ENCODE assay signal across 23 cellular contexts in the genomic region with DNA sequence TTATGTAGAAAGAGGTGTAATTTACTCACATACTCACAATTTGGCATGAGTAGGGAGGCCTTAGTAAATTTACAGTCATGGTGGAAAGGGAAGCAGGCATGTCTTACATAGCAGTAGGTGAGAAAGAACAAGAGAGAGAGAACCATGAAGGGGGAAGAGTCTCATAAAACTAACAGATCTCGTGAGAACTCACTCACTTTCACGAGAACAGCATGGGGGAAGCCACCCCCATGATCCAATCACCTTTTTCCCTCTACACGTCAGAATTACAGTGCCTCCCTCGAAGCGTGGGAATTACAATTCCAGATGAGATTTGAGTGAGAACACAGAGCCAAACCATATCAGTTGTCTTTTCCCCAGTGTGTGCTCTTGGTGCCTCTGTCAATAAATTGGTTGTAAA.
A peak's percentile ranks its signal among the peaks of the same experiment; 100 is the strongest.
DNase-seq lines count a peak whose midpoint lies in the region; ATAC-seq, FAIRE-seq and TF ChIP-seq lines count a peak whose summit lies in the region.
"Had no signal": no experiment of that assay in that cellular context is flagged by ENCODE, and none has a peak within 500 bp of the region (broad histone marks: within the 10 kb centered on the region; RNA-seq: fewer than 3 reads in every experiment).

No MANE protein-coding gene starts in this region.

- peaks cover 5% of the 10 kb centered on the region; the same call in 1 of the 2 replicates for H3K4me1 ChIP-seq in H9 (ENCODE audit: insufficient read depth, low read length)
- H3K4me1 ChIP-seq: BE2C, BLaER1, Caco-2 had no signal

- no peak overlapping the region for H3K56ac ChIP-seq in H9 (ENCODE audit: insufficient read length, low read depth, low read length)

- DNase-seq in H9 (no peak), bronchial epithelial cell (ENCODE audit: low read depth) (no peak), NCI-H1436 (lab: John Stamatoyannopoulos, UW) (no peak), COLO668 (lab: John Stamatoyannopoulos, UW; ENCODE audit: unreplicated experiment) (no peak)
- DNase-seq: 8988T; ACHN; BE2C; C1 segment of cervical spinal cord; Caco-2; Calu3; CD4-positive, alpha-beta memory T cell; CD4-positive, CD25-positive, alpha-beta regulatory T cell; CD8-positive, alpha-beta memory T cell; DMS79 treated with DMSO at 0.1 percent for 48 hours; GF-D8 had no signal

- peaks cover 6% of the 10 kb centered on the region for H3K79me1 ChIP-seq in H9 (ENCODE audit: insufficient read depth, low read depth, low read length, poor library complexity, severe bottlenecking)

- no peak overlapping the region for H2AFZ ChIP-seq in H9 (ENCODE audit: low read length)

- H3K23me2 ChIP-seq in H9 (ENCODE audit: insufficient read length, low read depth, low read length, poor library complexity, severe bottlenecking), result no peaks in the 10 kb centered on the region

- no peak overlapping the region for H2BK15ac ChIP-seq in H9 (ENCODE audit: low read depth, low read length)

- H3K27ac Mint-ChIP-seq in H9, result peak overlapping the region in 2 of 3 experiments; percentile 44 to 64; a peak in 1 of 7 replicates
- H3K27ac Mint-ChIP-seq: CD14-positive monocyte; CD4-positive, alpha-beta memory T cell; CD8-positive, alpha-beta memory T cell had no signal

- peaks cover 5 to 11% of the 10 kb centered on the region in 2 experiments; a peak in 2 of 4 replicates for H3K4me1 Mint-ChIP-seq in H9
- H3K4me1 Mint-ChIP-seq: CD14-positive monocyte; CD4-positive, alpha-beta memory T cell; CD4-positive, CD25-positive, alpha-beta regulatory T cell; CD8-positive, alpha-beta memory T cell had no signal

- H3K36me3 ChIP-seq in bronchial epithelial cell (ENCODE audit: control insufficient read depth, insufficient read depth, low read length), result no peaks in the 10 kb centered on the region
- H3K36me3 ChIP-seq: BE2C, BLaER1 had no signal

- no peak for ATAC-seq in HG02798 (IDR thresholded peaks at IDR 0.05; ENCODE audit: poor library complexity, unreplicated experiment)

- no peak overlapping the region for H4K5ac ChIP-seq in H9 (ENCODE audit: insufficient read length, low read depth, low read length)

- peaks cover 0 to 1% (median 0%) of the 10 kb centered on the region in 3 experiments; a peak in 2 of 7 replicates for H3K36me3 Mint-ChIP-seq in H9 (ENCODE audit: insufficient read depth in 1 of 3, low read depth in 3 of 3)
- H3K36me3 Mint-ChIP-seq: CD14-positive monocyte; CD4-positive, alpha-beta memory T cell; CD4-positive, CD25-positive, alpha-beta regulatory T cell; CD8-positive, alpha-beta memory T cell had no signal

- no peak overlapping the region for H3K23ac ChIP-seq in H9 (ENCODE audit: insufficient read length, low read depth, low read length)

- H3K4me3 ChIP-seq in bronchial epithelial cell (ENCODE audit: low read depth, low read length), result no peak overlapping the region
- H3K4me3 ChIP-seq: BLaER1 had no signal

- H4K20me1 ChIP-seq in H9 (ENCODE audit: control insufficient read depth, insufficient read depth, insufficient read length), result no peaks in the 10 kb centered on the region
- H4K20me1 ChIP-seq: BLaER1 had no signal

- no peak overlapping the region for H3K4me3 Mint-ChIP-seq in H9
- H3K4me3 Mint-ChIP-seq: CD14-positive monocyte; CD4-positive, alpha-beta memory T cell; CD4-positive, CD25-positive, alpha-beta regulatory T cell; CD8-positive, alpha-beta memory T cell had no signal

- H3K18ac ChIP-seq in H9 (ENCODE audit: insufficient read length, low read depth, low read length), result no peak overlapping the region

- H3K79me2 ChIP-seq in H9 (ENCODE audit: insufficient read depth, low read length), result peaks cover 18% of the 10 kb centered on the region; the same call in 1 of the 2 replicates

- no peak overlapping the region for H2BK120ac ChIP-seq in H9 (ENCODE audit: low read depth, low read length, poor library complexity, severe bottlenecking)

- no peak overlapping the region for H4K8ac ChIP-seq in H9 (replicated peaks; ENCODE audit: insufficient read length, low read depth, low read length)

- H3K4me2 ChIP-seq in H9 (ENCODE audit: insufficient read depth, insufficient read length, low read length), result no peak overlapping the region
- H3K4me2 ChIP-seq: BLaER1 had no signal

- TF ChIP-seq CTCF in H9 (conservative IDR thresholded peaks at IDR 0.05) (no peak), bronchial epithelial cell (IDR thresholded peaks at IDR 0.05; ENCODE audit: insufficient read depth, low read length, severe bottlenecking) (no peak)

- H3K9me3 ChIP-seq in H9 (ENCODE audit: control insufficient read depth, low read depth, low read length), result no peaks in the 10 kb centered on the region
- H3K9me3 ChIP-seq: BE2C, BLaER1, Caco-2 had no signal

- H3K4ac ChIP-seq in H9 (ENCODE audit: low read depth, low read length), result no peak overlapping the region

- no peak overlapping the region for H2BK12ac ChIP-seq in H9 (ENCODE audit: insufficient read length, low read depth, low read length)

- H3K14ac ChIP-seq in H9 (ENCODE audit: insufficient read depth, low read length), result no peak overlapping the region

- H3K9ac ChIP-seq in H9 (ENCODE audit: extremely low read depth, insufficient read length, low read length), result no peak overlapping the region
- H3K9ac ChIP-seq: BLaER1 had no signal

- H3K27ac ChIP-seq in H9 (ENCODE audit: insufficient read length, low read depth, low read length), result no peak overlapping the region
- H3K27ac ChIP-seq: BLaER1 had no signal

- no peak overlapping the region for H2BK20ac ChIP-seq in H9 (ENCODE audit: low read depth, low read length, poor library complexity, severe bottlenecking)

- no peaks in the 10 kb centered on the region for H3K27me3 ChIP-seq in H9 (ENCODE audit: insufficient read depth, low read length)
- H3K27me3 ChIP-seq in bronchial epithelial cell (ENCODE audit: control insufficient read depth, insufficient read depth, low read length), result no peaks in the 10 kb centered on the region
- H3K27me3 ChIP-seq: BE2C, BLaER1 had no signal

- H3K9me3 Mint-ChIP-seq in H9, result no peaks in the 10 kb centered on the region

- WGBS in H9 (ENCODE audit: extremely low coverage, insufficient read length, low lambda C conversion rate), result no CpG with 5 or more reads among the region's 5 CpGs

- FAIRE-seq in bronchial epithelial cell (lab: Jason Lieb, UNC), result peak; percentile 52
- FAIRE-seq: A204.1, D721Med, G401.6, GM12891, GM19239 had no signal

- H2AK5ac ChIP-seq in H9 (ENCODE audit: insufficient read length, low read length), result no peak overlapping the region

- H3K27me3 Mint-ChIP-seq in H9 (ENCODE audit: low read depth), result no peaks in the 10 kb centered on the region
- H3K27me3 Mint-ChIP-seq: CD4-positive, alpha-beta memory T cell; CD4-positive, CD25-positive, alpha-beta regulatory T cell had no signal

- H3T11ph ChIP-seq in H9 (ENCODE audit: low read length), result no peak overlapping the region

- no peak overlapping the region for H4K91ac ChIP-seq in H9 (ENCODE audit: insufficient read length, low read depth, low read length)

- H2BK5ac ChIP-seq in H9 (ENCODE audit: insufficient read length, low read length), result no peak overlapping the region
